18 cellular contexts compared by ENCODE assay signal in the genomic region with DNA sequence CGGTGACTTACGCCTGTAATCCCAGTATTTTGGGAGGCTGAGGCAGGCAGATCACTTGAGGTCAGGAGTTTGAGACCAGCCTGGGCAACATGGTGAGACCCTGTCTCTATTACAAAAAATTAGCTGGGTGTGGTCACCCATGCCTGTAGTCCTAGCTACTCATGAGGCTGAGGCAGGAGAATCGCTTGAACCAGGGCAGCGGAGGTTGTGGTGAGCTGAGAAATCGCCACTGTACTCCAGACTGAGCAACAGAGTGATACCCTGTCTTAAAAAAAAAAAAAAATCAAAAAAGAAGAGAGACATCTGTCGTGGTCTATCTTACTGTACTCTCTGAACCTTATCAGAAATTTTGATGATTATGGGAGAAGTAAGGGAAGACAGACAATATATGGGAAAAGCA.
"Had no signal": no experiment of that assay in that cellular context is flagged by ENCODE, and none has a peak within 500 bp of the region (broad histone marks: within the 10 kb centered on the region; RNA-seq: fewer than 3 reads in every experiment).

No MANE protein-coding gene starts in this region.

- H3K9me3 ChIP-seq: body of pancreas, prostate gland, right atrium auricular region had no signal

- DNase-seq: activated CD4-positive, alpha-beta T cell treated with anti-CD3 and anti-CD28 coated beads, Interleukin-2, amount 10 ng/mL, durations not matched to agents 24 days and 14 days; activated CD8-positive, alpha-beta T cell treated with anti-CD3 and anti-CD28 coated beads for 36 hours; activated naive CD4-positive, alpha-beta T cell; activated T-cell treated with anti-CD3 and anti-CD28 coated beads, Interleukin-2, amount 50 U/mL, for 1 hour; body of pancreas; caudate nucleus; dorsolateral prefrontal cortex; hypothalamus; islet precursor cell; midbrain; stimulated activated CD4-positive, alpha-beta T cell treated with anti-CD3 and anti-CD28 coated beads, Interleukin-2, amount 100 ng/mL, for 48 hours; SW 1271; T-helper 2 cell had no signal

- H3K27me3 Mint-ChIP-seq: activated CD4-positive, alpha-beta T cell treated with anti-CD3 and anti-CD28 coated beads, Interleukin-2, amount 10 ng/mL, durations not matched to agents 24 days and 14 days; activated CD8-positive, alpha-beta T cell treated with anti-CD3 and anti-CD28 coated beads for 36 hours; activated T-helper 17 cell treated with anti-CD3 and anti-CD28 coated beads, Interleukin-2, amount 50 U/mL, for 72 hours had no signal

- H3K9me3 Mint-ChIP-seq: activated CD4-positive, alpha-beta T cell treated with anti-CD3 and anti-CD28 coated beads, Interleukin-2, amount 10 ng/mL, durations not matched to agents 24 days and 14 days; activated CD8-positive, alpha-beta T cell treated with anti-CD3 and anti-CD28 coated beads for 36 hours; activated T-helper 17 cell treated with anti-CD3 and anti-CD28 coated beads, Interleukin-2, amount 50 U/mL, for 72 hours; neural crest cell had no signal

- H3K27ac Mint-ChIP-seq: activated CD4-positive, alpha-beta T cell treated with anti-CD3 and anti-CD28 coated beads, Interleukin-2, amount 10 ng/mL, durations not matched to agents 24 days and 14 days; activated CD8-positive, alpha-beta T cell treated with anti-CD3 and anti-CD28 coated beads for 36 hours; activated T-helper 17 cell treated with anti-CD3 and anti-CD28 coated beads, Interleukin-2, amount 50 U/mL, for 72 hours had no signal

- H3K36me3 ChIP-seq: prostate gland, right atrium auricular region had no signal

- H3K4me1 ChIP-seq: prostate gland had no signal

- H3K27me3 ChIP-seq: body of pancreas, dorsolateral prefrontal cortex, right atrium auricular region had no signal

- H3K4me3 ChIP-seq: body of pancreas, prostate gland, right atrium auricular region, skin epidermis had no signal

- H3K4me3 Mint-ChIP-seq: activated CD4-positive, alpha-beta T cell treated with anti-CD3 and anti-CD28 coated beads, Interleukin-2, amount 10 ng/mL, durations not matched to agents 24 days and 14 days; activated CD8-positive, alpha-beta T cell treated with anti-CD3 and anti-CD28 coated beads for 36 hours; activated T-helper 17 cell treated with anti-CD3 and anti-CD28 coated beads, Interleukin-2, amount 50 U/mL, for 72 hours; neural crest cell had no signal

- ATAC-seq: activated CD8-positive, alpha-beta T cell treated with anti-CD3 and anti-CD28 coated beads for 36 hours; activated T-helper 17 cell treated with anti-CD3 and anti-CD28 coated beads, Interleukin-2, amount 50 U/mL, for 72 hours had no signal

- H3K27ac ChIP-seq: body of pancreas had no signal
